ENCODE assay signal across 34 cellular contexts in genomic region chrX:48196745-48197213, GRCh38. TPM values are rescaled to one million over a fixed set of nuclear protein-coding genes. Genes with fewer than 3 reads are reported as not detected.
"Had no signal": no experiment of that assay in that cellular context is flagged by ENCODE, and none has a peak within 500 bp of the region (broad histone marks: within the 10 kb centered on the region; RNA-seq: fewer than 3 reads in every experiment).

Gene SSX5 (minus strand): TSS chrX:48196795. CDS start chrX:48195358, 1,437 bp downstream.

- DNase-seq: cortex of kidney; effector memory CD8-positive, alpha-beta T cell; esophagus squamous epithelium; kidney; mesenchymal stem cell; mucosa of descending colon; naive B cell; stimulated activated CD4-positive, alpha-beta T cell treated with anti-CD3 and anti-CD28 coated beads, Interleukin-12 subunit alpha, Interleukin-12 subunit beta, amount 100 ng/mL, for 4 hours; stimulated activated CD4-positive, alpha-beta T cell treated with anti-CD3 and anti-CD28 coated beads, Interleukin-1b, Interleukin-23, amount 100 ng/mL, for 48 hours; stimulated activated CD4-positive, alpha-beta T cell treated with anti-CD3 and anti-CD28 coated beads, Interleukin-4, amount 100 ng/mL, for 1 hour; stimulated activated CD8-positive, alpha-beta memory T cell treated with anti-CD3 and anti-CD28 coated beads, Interleukin-4, amount 100 ng/mL, for 48 hours; stimulated activated naive CD4-positive, alpha-beta T cell; stimulated activated naive CD8-positive, alpha-beta T cell treated with anti-CD3 and anti-CD28 coated beads, Interleukin-15, amount 100 ng/mL, for 72 hours; thyroid gland; trophoblast cell had no signal

- ATAC-seq: effector memory CD8-positive, alpha-beta T cell; left lobe of liver; mucosa of descending colon; natural killer cell treated with Interleukin-12 subunit alpha and Interleukin-12 subunit beta and Interleukin-15 and Interleukin-18, amount 100 ng/mL, for 72 hours; sciatic nerve; stimulated activated naive CD8-positive, alpha-beta T cell treated with anti-CD3 and anti-CD28 coated beads, Interleukin-15, amount 100 ng/mL, for 72 hours had no signal

- H3K27ac ChIP-seq: esophagus squamous epithelium, neutrophil, parathyroid adenoma, suprapubic skin, thyroid gland, vagina had no signal

- H3K9ac ChIP-seq: parathyroid adenoma had no signal

- H3K4me1 Mint-ChIP-seq: naive B cell; neural crest cell; stimulated activated naive CD8-positive, alpha-beta T cell treated with anti-CD3 and anti-CD28 coated beads, Interleukin-15, amount 100 ng/mL, for 72 hours had no signal

- FAIRE-seq: endometrium, frontal cortex, kidney had no signal

- H3K36me3 Mint-ChIP-seq: mesothelial cell of epicardium; naive B cell; natural killer cell treated with Interleukin-12 subunit alpha and Interleukin-12 subunit beta and Interleukin-15 and Interleukin-18, amount 100 ng/mL, for 72 hours had no signal

- H3K27me3 ChIP-seq: esophagus squamous epithelium, neutrophil, suprapubic skin, thyroid gland, vagina had no signal

- H3K4me3 Mint-ChIP-seq: effector memory CD8-positive, alpha-beta T cell; mesothelial cell of epicardium; naive B cell; natural killer cell treated with Interleukin-12 subunit alpha and Interleukin-12 subunit beta and Interleukin-15 and Interleukin-18, amount 100 ng/mL, for 72 hours; neural crest cell; stimulated activated naive CD8-positive, alpha-beta T cell treated with anti-CD3 and anti-CD28 coated beads, Interleukin-15, amount 100 ng/mL, for 72 hours had no signal

- H3K9me3 Mint-ChIP-seq: effector memory CD8-positive, alpha-beta T cell; naive B cell; natural killer cell treated with Interleukin-12 subunit alpha and Interleukin-12 subunit beta and Interleukin-15 and Interleukin-18, amount 100 ng/mL, for 72 hours; stimulated activated naive CD8-positive, alpha-beta T cell treated with anti-CD3 and anti-CD28 coated beads, Interleukin-15, amount 100 ng/mL, for 72 hours had no signal

- H3K9me3 ChIP-seq: esophagus squamous epithelium, mucosa of descending colon, neutrophil, suprapubic skin, thyroid gland, vagina had no signal

- H3K4me1 ChIP-seq: esophagus squamous epithelium, parathyroid adenoma, suprapubic skin, vagina had no signal

- H2AFZ ChIP-seq: parathyroid adenoma had no signal

- H3K27ac Mint-ChIP-seq: effector memory CD8-positive, alpha-beta T cell; mesothelial cell of epicardium; natural killer cell treated with Interleukin-12 subunit alpha and Interleukin-12 subunit beta and Interleukin-15 and Interleukin-18, amount 100 ng/mL, for 72 hours; progenitor cell of endocrine pancreas had no signal

- H3K4me2 ChIP-seq: smooth muscle cell had no signal

- H3K79me2 ChIP-seq: parathyroid adenoma had no signal

- H3K36me3 ChIP-seq: esophagus squamous epithelium, neutrophil, suprapubic skin, thyroid gland, vagina had no signal

- H3K4me3 ChIP-seq: esophagus squamous epithelium, mucosa of descending colon, smooth muscle cell, suprapubic skin, thyroid gland, vagina had no signal

- H3K27me3 Mint-ChIP-seq: naive B cell; progenitor cell of endocrine pancreas; stimulated activated naive CD8-positive, alpha-beta T cell treated with anti-CD3 and anti-CD28 coated beads, Interleukin-15, amount 100 ng/mL, for 72 hours had no signal

RNA-seq across cellular contexts. Expression of gene SSX5, which starts in this region (rescaled TPM):
- total RNA-seq: dermis microvascular lymphatic vessel endothelial cell; esophagus squamous epithelium; fibroblast of villous mesenchyme; frontal cortex; kidney; left lobe of liver; lower leg skin; lung microvascular endothelial cell; mesothelial cell of epicardium; mucosa of descending colon; natural killer cell treated with Interleukin-12 subunit alpha and Interleukin-12 subunit beta and Interleukin-15 and Interleukin-18, amount 100 ng/mL, for 72 hours; neural crest cell; omental fat pad; progenitor cell of endocrine pancreas; sciatic nerve; smooth muscle cell; suprapubic skin; thyroid gland; ureter; vagina had no signal
- polyA plus RNA-seq: smooth muscle cell had no signal
